In the genomic region with DNA sequence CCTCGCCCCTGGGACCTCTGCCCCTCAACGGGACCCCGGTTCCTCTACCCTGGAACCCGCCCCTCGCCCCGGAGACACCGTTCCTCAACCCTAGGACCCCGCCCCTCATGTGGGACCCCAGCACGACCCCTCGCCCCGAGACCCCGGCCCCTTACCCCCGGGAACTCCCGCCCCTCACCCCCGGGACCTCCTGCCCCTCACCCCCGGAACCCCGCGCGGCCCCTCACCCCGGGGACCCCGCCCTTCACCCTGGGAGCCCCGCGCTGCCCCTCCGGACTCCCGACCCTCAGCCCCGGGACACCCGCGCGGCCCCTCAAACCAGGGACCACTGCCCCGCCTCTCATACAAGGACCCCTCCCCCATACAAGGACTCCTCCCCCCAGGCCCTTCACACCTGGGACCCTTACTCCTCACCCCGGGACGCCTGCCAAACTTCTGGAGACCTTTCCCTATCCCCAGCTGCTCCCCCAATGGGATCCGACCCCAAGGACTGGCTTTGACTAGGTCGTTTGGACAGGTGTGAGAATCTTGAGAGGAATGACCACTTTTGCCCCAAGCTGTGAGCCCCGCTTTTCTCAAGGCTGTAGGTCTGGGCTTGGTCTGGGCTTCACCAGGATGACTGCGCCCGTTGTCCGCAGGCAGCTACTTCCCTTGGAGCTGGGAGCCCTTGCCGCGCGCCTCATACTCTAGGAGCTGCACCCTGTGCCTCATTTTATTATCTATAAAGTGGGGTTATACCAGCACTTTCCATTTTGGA, we compare ENCODE assay signal across 8 cellular contexts. TPM values are rescaled to one million over a fixed set of nuclear protein-coding genes. Genes with fewer than 3 reads are reported as not detected.
DNase-seq lines count a peak whose midpoint lies in the region; ATAC-seq and TF ChIP-seq lines count a peak whose summit lies in the region.

No MANE protein-coding gene starts in this region.

- H3K36me3 ChIP-seq in ACC112 (ENCODE audit: insufficient read depth, low read length) (peaks cover 3% of the 10 kb centered on the region; the same call in 1 of the 2 replicates), muscle layer of colon (ENCODE audit: insufficient read depth, low read length) (no peaks in the 10 kb centered on the region), urinary bladder (ENCODE audit: insufficient read depth) (no peaks in the 10 kb centered on the region)

- WGBS in urinary bladder = 1% methylated on average over 41 of the region's 41 CpGs

- peak; percentile 14 for DNase-seq in HT-29 (ENCODE audit: low spot score)
- DNase-seq in activated CD4-positive, alpha-beta T cell treated with anti-CD3 and anti-CD28 coated beads for 48 hours = peak; percentile 32
- DNase-seq in epithelial cell of proximal tubule (ENCODE audit: low read depth) = no peak

- no peak for TF ChIP-seq CTCF in epithelial cell of proximal tubule (conservative IDR thresholded peaks at IDR 0.05; ENCODE audit: low read depth, low read length)

- H3K9me3 ChIP-seq in muscle layer of colon (ENCODE audit: low read length) = no peaks in the 10 kb centered on the region

- no peak overlapping the region for H3K27ac ChIP-seq in ACC112 (ENCODE audit: low read depth, low read length)
- H3K27ac ChIP-seq in muscle layer of colon (ENCODE audit: low read depth, low read length) = peak overlapping the region; percentile 79
- H3K27ac ChIP-seq in urinary bladder (ENCODE audit: low read depth) = no peak overlapping the region

- H3K4me1 ChIP-seq in ACC112 (ENCODE audit: control insufficient read depth, insufficient read depth, low read length, unreplicated experiment) = peaks cover 32% of the 10 kb centered on the region
- peaks cover 48% of the 10 kb centered on the region for H3K4me1 ChIP-seq in muscle layer of colon (ENCODE audit: insufficient read depth, low read length)
- no peaks in the 10 kb centered on the region for H3K4me1 ChIP-seq in urinary bladder (ENCODE audit: insufficient read depth)

- H2AFZ ChIP-seq in ACC112 (ENCODE audit: low read length, unreplicated experiment) = no peak overlapping the region

- no peak for ATAC-seq in GM21360 (IDR thresholded peaks at IDR 0.05; ENCODE audit: unreplicated experiment)
- ATAC-seq in HG03520 (IDR thresholded peaks at IDR 0.05; ENCODE audit: unreplicated experiment) = no peak

- H3K4me3 ChIP-seq in ACC112 (ENCODE audit: low read depth, low read length) = peak overlapping the region; percentile 85
- peak overlapping the region; percentile 79 for H3K4me3 ChIP-seq in epithelial cell of proximal tubule (ENCODE audit: low read depth, low read length)
- H3K4me3 ChIP-seq in muscle layer of colon (ENCODE audit: low read depth in 1 of 2, low read length in 2 of 2) = peak overlapping the region; percentile 83 to 84
- peak overlapping the region; percentile 94 for H3K4me3 ChIP-seq in urinary bladder (ENCODE audit: low read depth, low read length)

- peaks cover 67% of the 10 kb centered on the region for H3K79me2 ChIP-seq in ACC112 (ENCODE audit: control insufficient read depth, insufficient read depth, low read length, unreplicated experiment)

- peak overlapping the region; percentile 35 for H3K9ac ChIP-seq in muscle layer of colon (ENCODE audit: low read length)

- H3K27me3 ChIP-seq in ACC112 (ENCODE audit: insufficient read depth, low read length) = no peaks in the 10 kb centered on the region
- no peaks in the 10 kb centered on the region for H3K27me3 ChIP-seq in muscle layer of colon (ENCODE audit: control insufficient read depth in 1 of 2, insufficient read depth in 2 of 2, low read length in 2 of 2)

RNA-seq across cellular contexts. Expression of gene DIP2A, which starts 0.8 kb away (rescaled TPM):
- 15.2 and 17.8 TPM in 2 replicates for total RNA-seq in HT-29 (2014; rRNA removed; shearing (Covaris generic))
- total RNA-seq in epithelial cell of proximal tubule (13.5 and 20.9 TPM in 2 replicates), urinary bladder (44.8 TPM)
- 18.2 TPM for polyA plus RNA-seq in urinary bladder
